37 cellular contexts compared by ENCODE assay signal in genomic region chr7:155123413-155123812, GRCh38. TPM values are rescaled to one million over a fixed set of nuclear protein-coding genes. Genes with fewer than 3 reads are reported as not detected.
"Had no signal": no experiment of that assay in that cellular context is flagged by ENCODE, and none has a peak within 500 bp of the region (broad histone marks: within the 10 kb centered on the region; RNA-seq: fewer than 3 reads in every experiment).

No MANE protein-coding gene starts in this region.

- H3K36me3 ChIP-seq: left lung, lower lobe of right lung, neural progenitor cell, neutrophil, right atrium auricular region, right lobe of liver, stomach, thyroid gland, transverse colon, upper lobe of left lung, vagina had no signal

- DNase-seq: hippocampal formation; kidney glomerular epithelial cell; left colon; left lung; lower lobe of right lung; mammary epithelial cell; mesenchymal stem cell; naive B cell; natural killer cell; nephron progenitor cell; occipital lobe; right lobe of liver; stimulated activated CD4-positive, alpha-beta T cell treated with anti-CD3 and anti-CD28 coated beads, Interleukin-1b, Interleukin-23, amount 100 ng/mL, for 48 hours; stimulated activated CD4-positive, alpha-beta T cell treated with anti-CD3 and anti-CD28 coated beads, Interleukin-2, amount 100 ng/mL, for 48 hours; stimulated activated CD4-positive, alpha-beta T cell treated with anti-CD3 and anti-CD28 coated beads, Interleukin-4, amount 100 ng/mL, for 4 hours; stimulated activated CD8-positive, alpha-beta memory T cell treated with anti-CD3 and anti-CD28 coated beads, Interleukin-4, amount 100 ng/mL, for 48 hours; stimulated activated naive CD8-positive, alpha-beta T cell treated with anti-CD3 and anti-CD28 coated beads, Interleukin-15, Interleukin-2, amounts not matched to agents 100 U/mL and 50 U/mL, for 24 hours; stomach; testis; thyroid gland; transverse colon; upper lobe of left lung had no signal

- H3K4me3 Mint-ChIP-seq: natural killer cell; nephron progenitor cell; neural progenitor cell; stimulated activated memory B cell treated with anti-CD40 and anti-IgM and Interleukin-4, amounts not matched to agents 10 μg/mL and 1 μg/mL and 100 μg/mL, for 72 hours had no signal

- H3K27ac Mint-ChIP-seq: natural killer cell; nephron progenitor cell; neural progenitor cell; stimulated activated memory B cell treated with anti-CD40 and anti-IgM and Interleukin-4, amounts not matched to agents 10 μg/mL and 1 μg/mL and 100 μg/mL, for 72 hours had no signal

- H3K4me1 Mint-ChIP-seq: natural killer cell, nephron progenitor cell, neural progenitor cell had no signal

- H3K27me3 ChIP-seq: left lung, neural progenitor cell, neutrophil, right atrium auricular region, right lobe of liver, testis, thyroid gland, transverse colon, upper lobe of left lung, vagina had no signal

- H3K9me3 ChIP-seq: neutrophil, right lobe of liver, testis, thyroid gland, transverse colon had no signal

- ATAC-seq: left colon; left lung; lower lobe of right lung; natural killer cell; right lobe of liver; stimulated activated memory B cell treated with anti-CD40 and anti-IgM and Interleukin-4, amounts not matched to agents 10 μg/mL and 1 μg/mL and 100 μg/mL, for 72 hours; stimulated activated naive CD8-positive, alpha-beta T cell treated with anti-CD3 and anti-CD28 coated beads, Interleukin-15, Interleukin-2, amounts not matched to agents 100 U/mL and 50 U/mL, for 24 hours had no signal

- H3K4me1 ChIP-seq: left lung, lower lobe of right lung, neural progenitor cell, parathyroid adenoma, right atrium auricular region, right lobe of liver, stomach, testis, thyroid gland, transverse colon, upper lobe of left lung, vagina had no signal

- H3K27ac ChIP-seq: left lung, lower lobe of right lung, neural progenitor cell, neutrophil, parathyroid adenoma, right atrium auricular region, right lobe of liver, stomach, testis, thyroid gland, transverse colon, upper lobe of left lung, vagina had no signal

- H3K4me3 ChIP-seq: left lung, lower lobe of right lung, neural progenitor cell, right atrium auricular region, right lobe of liver, smooth muscle cell, stomach, testis, thyroid gland, transverse colon, upper lobe of left lung, vagina had no signal

- H3K36me3 Mint-ChIP-seq: neural progenitor cell; stimulated activated memory B cell treated with anti-CD40 and anti-IgM and Interleukin-4, amounts not matched to agents 10 μg/mL and 1 μg/mL and 100 μg/mL, for 72 hours had no signal

- H3K9ac ChIP-seq: neural progenitor cell, parathyroid adenoma had no signal

RNA-seq across cellular contexts. Expression of gene HTR5A, which starts 53.3 kb away (rescaled TPM):
- total RNA-seq: left colon, left lung, liver, lower lobe of right lung, mammary epithelial cell, natural killer cell, osteocyte, posterior vena cava, pulmonary artery endothelial cell, renal cortical epithelial cell, right atrium auricular region, right lobe of liver, skeletal muscle tissue, smooth muscle cell, stomach, transverse colon, upper lobe of left lung, urinary bladder, vagina had no signal
- polyA plus RNA-seq: keratinocyte, liver, mammary epithelial cell, smooth muscle cell, stomach, urinary bladder had no signal
